Comparison of ENCODE assay signal across 1 cellular context in the genomic region with DNA sequence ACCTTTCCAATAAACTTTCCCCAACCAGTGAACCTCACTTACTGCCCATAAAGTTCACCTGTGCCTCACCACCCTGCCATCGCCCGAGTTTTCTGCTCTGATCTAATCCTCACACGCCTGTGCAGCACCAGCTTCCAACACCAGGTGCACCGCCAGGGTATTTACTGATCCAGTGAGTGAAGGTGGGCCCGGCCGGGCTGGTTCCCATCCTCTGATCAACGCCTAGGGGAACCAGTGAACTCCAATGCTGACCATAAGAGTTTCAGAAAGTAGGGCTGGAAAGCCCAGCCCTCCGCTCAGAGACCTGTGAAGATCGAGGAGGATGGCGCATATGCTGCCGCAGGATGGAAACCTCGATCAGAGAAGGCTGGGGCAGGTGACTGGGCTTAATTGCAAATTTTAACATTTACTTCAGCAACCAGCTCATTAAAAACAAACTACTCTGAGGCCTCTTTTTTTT.
A peak's percentile ranks its signal among the peaks of the same experiment; 100 is the strongest.
TF ChIP-seq lines count a peak whose summit lies in the region.

No MANE protein-coding gene starts in this region.

TF ChIP-seq in HepG2, 621 proteins besides CTCF, POLR2A, EP300 and RAD21 (continued from another document and continues in another):
- TF ChIP-seq ZNF407 (CRISPR knock-in tag; IDR thresholded peaks at IDR 0.05; ENCODE audit: not compliant biosample characterization) (no peak), TOE1 (CRISPR knock-in tag; IDR thresholded peaks at IDR 0.05) (no peak), E2F1 (CRISPR knock-in tag; IDR thresholded peaks at IDR 0.05) (no peak), STAG1 (CRISPR knock-in tag; IDR thresholded peaks at IDR 0.05) (no peak), NFE2L2 (IDR thresholded peaks at IDR 0.05; ENCODE audit: low read length) (no peak), RBAK (CRISPR knock-in tag; IDR thresholded peaks at IDR 0.05) (no peak), SCMH1 (CRISPR knock-in tag; IDR thresholded peaks at IDR 0.05; ENCODE audit: borderline replicate concordance) (no peak), USF2 (IDR thresholded peaks at IDR 0.05; ENCODE audit: low read depth, low read length) (no peak), USF2 (CRISPR knock-in tag; IDR thresholded peaks at IDR 0.05; ENCODE audit: borderline replicate concordance) (no peak), TARDBP (CRISPR knock-in tag; IDR thresholded peaks at IDR 0.05) (0 out of 2 replicates have a peak, but pooled peaks have one; percentile 26), ZNF232 (CRISPR knock-in tag; IDR thresholded peaks at IDR 0.05; ENCODE audit: borderline replicate concordance) (peak; percentile 33; the same call in 1 of the 2 replicates), GRHL1 (CRISPR knock-in tag; conservative IDR thresholded peaks at IDR 0.05) (no peak), KAT8 (CRISPR knock-in tag; IDR thresholded peaks at IDR 0.05) (no peak), ZNF7 (CRISPR knock-in tag; IDR thresholded peaks at IDR 0.05) (no peak), ZUFSP (CRISPR knock-in tag; IDR thresholded peaks at IDR 0.05; ENCODE audit: borderline replicate concordance) (no peak), SIN3B (IDR thresholded peaks at IDR 0.05; ENCODE audit: low read length) (no peak), ZNF350 (CRISPR knock-in tag; IDR thresholded peaks at IDR 0.05; ENCODE audit: borderline replicate concordance, low read depth) (0 out of 2 replicates have a peak, but pooled peaks have one; percentile 1), ATF4 (CRISPR knock-in tag; IDR thresholded peaks at IDR 0.05) (peak in 1 of 2 experiments; percentile 18; a peak in 1 of 4 replicates), U2AF1 (optimal IDR thresholded peaks at IDR 0.05; ENCODE audit: low read depth, low read length) (no peak)
- TF ChIP-seq, protein P1, sequence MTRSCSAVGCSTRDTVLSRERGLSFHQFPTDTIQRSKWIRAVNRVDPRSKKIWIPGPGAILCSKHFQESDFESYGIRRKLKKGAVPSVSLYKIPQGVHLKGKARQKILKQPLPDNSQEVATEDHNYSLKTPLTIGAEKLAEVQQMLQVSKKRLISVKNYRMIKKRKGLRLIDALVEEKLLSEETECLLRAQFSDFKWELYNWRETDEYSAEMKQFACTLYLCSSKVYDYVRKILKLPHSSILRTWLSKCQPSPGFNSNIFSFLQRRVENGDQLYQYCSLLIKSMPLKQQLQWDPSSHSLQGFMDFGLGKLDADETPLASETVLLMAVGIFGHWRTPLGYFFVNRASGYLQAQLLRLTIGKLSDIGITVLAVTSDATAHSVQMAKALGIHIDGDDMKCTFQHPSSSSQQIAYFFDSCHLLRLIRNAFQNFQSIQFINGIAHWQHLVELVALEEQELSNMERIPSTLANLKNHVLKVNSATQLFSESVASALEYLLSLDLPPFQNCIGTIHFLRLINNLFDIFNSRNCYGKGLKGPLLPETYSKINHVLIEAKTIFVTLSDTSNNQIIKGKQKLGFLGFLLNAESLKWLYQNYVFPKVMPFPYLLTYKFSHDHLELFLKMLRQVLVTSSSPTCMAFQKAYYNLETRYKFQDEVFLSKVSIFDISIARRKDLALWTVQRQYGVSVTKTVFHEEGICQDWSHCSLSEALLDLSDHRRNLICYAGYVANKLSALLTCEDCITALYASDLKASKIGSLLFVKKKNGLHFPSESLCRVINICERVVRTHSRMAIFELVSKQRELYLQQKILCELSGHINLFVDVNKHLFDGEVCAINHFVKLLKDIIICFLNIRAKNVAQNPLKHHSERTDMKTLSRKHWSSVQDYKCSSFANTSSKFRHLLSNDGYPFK (CRISPR knock-in tag; IDR thresholded peaks at IDR 0.05; ENCODE audit: borderline replicate concordance) = peak; percentile 4; the same call in 1 of the 2 replicates
- TF ChIP-seq, protein P2, sequence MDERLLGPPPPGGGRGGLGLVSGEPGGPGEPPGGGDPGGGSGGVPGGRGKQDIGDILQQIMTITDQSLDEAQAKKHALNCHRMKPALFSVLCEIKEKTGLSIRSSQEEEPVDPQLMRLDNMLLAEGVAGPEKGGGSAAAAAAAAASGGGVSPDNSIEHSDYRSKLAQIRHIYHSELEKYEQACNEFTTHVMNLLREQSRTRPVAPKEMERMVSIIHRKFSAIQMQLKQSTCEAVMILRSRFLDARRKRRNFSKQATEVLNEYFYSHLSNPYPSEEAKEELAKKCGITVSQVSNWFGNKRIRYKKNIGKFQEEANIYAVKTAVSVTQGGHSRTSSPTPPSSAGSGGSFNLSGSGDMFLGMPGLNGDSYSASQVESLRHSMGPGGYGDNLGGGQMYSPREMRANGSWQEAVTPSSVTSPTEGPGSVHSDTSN (CRISPR knock-in tag; IDR thresholded peaks at IDR 0.05) = no peak
- TF ChIP-seq, protein P3, sequence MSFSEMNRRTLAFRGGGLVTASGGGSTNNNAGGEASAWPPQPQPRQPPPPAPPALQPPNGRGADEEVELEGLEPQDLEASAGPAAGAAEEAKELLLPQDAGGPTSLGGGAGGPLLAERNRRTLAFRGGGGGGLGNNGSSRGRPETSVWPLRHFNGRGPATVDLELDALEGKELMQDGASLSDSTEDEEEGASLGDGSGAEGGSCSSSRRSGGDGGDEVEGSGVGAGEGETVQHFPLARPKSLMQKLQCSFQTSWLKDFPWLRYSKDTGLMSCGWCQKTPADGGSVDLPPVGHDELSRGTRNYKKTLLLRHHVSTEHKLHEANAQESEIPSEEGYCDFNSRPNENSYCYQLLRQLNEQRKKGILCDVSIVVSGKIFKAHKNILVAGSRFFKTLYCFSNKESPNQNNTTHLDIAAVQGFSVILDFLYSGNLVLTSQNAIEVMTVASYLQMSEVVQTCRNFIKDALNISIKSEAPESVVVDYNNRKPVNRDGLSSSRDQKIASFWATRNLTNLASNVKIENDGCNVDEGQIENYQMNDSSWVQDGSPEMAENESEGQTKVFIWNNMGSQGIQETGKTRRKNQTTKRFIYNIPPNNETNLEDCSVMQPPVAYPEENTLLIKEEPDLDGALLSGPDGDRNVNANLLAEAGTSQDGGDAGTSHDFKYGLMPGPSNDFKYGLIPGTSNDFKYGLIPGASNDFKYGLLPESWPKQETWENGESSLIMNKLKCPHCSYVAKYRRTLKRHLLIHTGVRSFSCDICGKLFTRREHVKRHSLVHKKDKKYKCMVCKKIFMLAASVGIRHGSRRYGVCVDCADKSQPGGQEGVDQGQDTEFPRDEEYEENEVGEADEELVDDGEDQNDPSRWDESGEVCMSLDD (CRISPR knock-in tag; IDR thresholded peaks at IDR 0.05; ENCODE audit: borderline replicate concordance) = peak; percentile 39; the same call in 1 of the 2 replicates
- TF ChIP-seq, protein P4, sequence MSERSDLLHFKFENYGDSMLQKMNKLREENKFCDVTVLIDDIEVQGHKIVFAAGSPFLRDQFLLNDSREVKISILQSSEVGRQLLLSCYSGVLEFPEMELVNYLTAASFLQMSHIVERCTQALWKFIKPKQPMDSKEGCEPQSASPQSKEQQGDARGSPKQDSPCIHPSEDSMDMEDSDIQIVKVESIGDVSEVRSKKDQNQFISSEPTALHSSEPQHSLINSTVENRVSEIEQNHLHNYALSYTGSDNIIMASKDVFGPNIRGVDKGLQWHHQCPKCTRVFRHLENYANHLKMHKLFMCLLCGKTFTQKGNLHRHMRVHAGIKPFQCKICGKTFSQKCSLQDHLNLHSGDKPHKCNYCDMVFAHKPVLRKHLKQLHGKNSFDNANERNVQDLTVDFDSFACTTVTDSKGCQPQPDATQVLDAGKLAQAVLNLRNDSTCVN (CRISPR knock-in tag; IDR thresholded peaks at IDR 0.05; ENCODE audit: borderline replicate concordance) = no peak
